ENCODE assay signal across 1 cellular context in the genomic region with DNA sequence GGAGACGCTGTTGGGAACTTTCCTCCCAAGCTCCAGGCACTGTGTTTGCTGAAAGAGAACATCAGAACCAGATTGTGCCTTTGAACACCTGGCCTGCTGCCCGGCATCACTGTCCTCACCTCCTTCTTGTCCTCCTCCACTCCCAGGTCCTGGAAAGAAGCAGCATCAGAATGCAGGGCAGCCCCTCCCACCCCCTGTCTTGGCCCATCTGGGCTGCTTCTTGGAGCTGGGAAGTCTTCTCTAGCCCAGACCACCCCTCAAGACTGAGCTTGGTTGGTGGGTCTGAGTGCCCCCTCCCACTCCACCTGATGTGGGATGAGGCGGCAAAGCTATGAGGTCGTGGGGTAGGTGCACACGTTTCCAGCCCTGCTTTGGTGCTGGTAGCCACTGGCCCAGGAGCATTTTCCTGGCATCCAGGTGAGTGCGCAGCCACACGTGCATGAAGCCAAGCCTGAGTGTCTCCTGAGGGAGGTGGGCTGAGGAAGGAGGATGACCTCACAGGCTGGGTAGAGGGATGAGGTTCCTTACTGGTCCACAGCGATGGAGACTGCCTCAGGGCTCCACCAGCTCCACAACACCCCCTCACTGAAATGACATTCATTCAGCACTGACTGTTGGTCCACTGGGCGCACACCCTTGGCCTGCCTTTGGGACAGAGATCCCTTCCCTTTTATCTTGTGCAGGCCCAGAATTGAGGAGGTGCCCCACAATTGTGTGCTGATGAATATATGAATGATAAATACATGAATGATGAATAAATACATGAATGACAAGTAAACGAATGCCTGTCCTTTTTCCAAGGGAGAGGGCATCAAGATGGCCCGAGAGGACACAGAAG.
A peak's percentile ranks its signal among the peaks of the same experiment; 100 is the strongest.
TF ChIP-seq lines count a peak whose summit lies in the region.

No MANE protein-coding gene starts in this region.

TF ChIP-seq in GM12878, 131 proteins besides CTCF, POLR2A, EP300 and RAD21 (continues in another document):
- TF ChIP-seq NFIC (IDR thresholded peaks at IDR 0.05; ENCODE audit: low read depth, low read length) (no peak), SREBF1 (IDR thresholded peaks at IDR 0.05; ENCODE audit: low read length) (no peak), YBX1 (IDR thresholded peaks at IDR 0.05) (no peak), ATF7 (IDR thresholded peaks at IDR 0.05; ENCODE audit: low read depth) (0 out of 2 replicates have a peak, but pooled peaks have one; percentile 8), BACH1 (IDR thresholded peaks at IDR 0.05; ENCODE audit: borderline replicate concordance) (peak; percentile 69; the same call in 1 of the 2 replicates), HDAC6 (IDR thresholded peaks at IDR 0.05; ENCODE audit: unreplicated experiment) (no peak), ZNF24 (IDR thresholded peaks at IDR 0.05) (0 out of 2 replicates have a peak, but pooled peaks have one; percentile 14), SMARCA5 (IDR thresholded peaks at IDR 0.05) (no peak), GABPA (IDR thresholded peaks at IDR 0.05; ENCODE audit: low read depth) (no peak), LARP7 (IDR thresholded peaks at IDR 0.05) (0 out of 2 replicates have a peak, but pooled peaks have one; percentile 11), CHD2 (IDR thresholded peaks at IDR 0.05; ENCODE audit: borderline replicate concordance, low read depth, low read length) (no peak), ESRRA (IDR thresholded peaks at IDR 0.05; ENCODE audit: low read length) (no peak), MTA3 (IDR thresholded peaks at IDR 0.05; ENCODE audit: borderline replicate concordance, low read length) (no peak), NBN (IDR thresholded peaks at IDR 0.05) (no peak), POLR2AphosphoS5 (IDR thresholded peaks at IDR 0.05; ENCODE audit: low read length) (peak; percentile 46; the same call in 1 of the 2 replicates), IKZF2 (IDR thresholded peaks at IDR 0.05) (no peak), CBX5 (IDR thresholded peaks at IDR 0.05; ENCODE audit: low read depth) (no peak), MEF2B (IDR thresholded peaks at IDR 0.05; ENCODE audit: partially characterized antibody, poor library complexity, severe bottlenecking) (no peak), ZZZ3 (IDR thresholded peaks at IDR 0.05; ENCODE audit: control insufficient read depth, insufficient read length, low read depth) (no peak), TAF1 (IDR thresholded peaks at IDR 0.05; ENCODE audit: borderline replicate concordance, low read depth, low read length) (no peak), ASH2L (IDR thresholded peaks at IDR 0.05; ENCODE audit: borderline replicate concordance, low read depth) (no peak), SMAD5 (IDR thresholded peaks at IDR 0.05; ENCODE audit: low read depth) (peak; percentile 23; the same call in 1 of the 2 replicates), WRNIP1 (IDR thresholded peaks at IDR 0.05; ENCODE audit: borderline replicate concordance, low read depth, low read length) (0 out of 2 replicates have a peak, but pooled peaks have one; percentile 60), POU2F2 (IDR thresholded peaks at IDR 0.05; ENCODE audit: borderline replicate concordance, low read depth, low read length) (no peak; the same call in 1 of the 3 replicates), TARDBP (IDR thresholded peaks at IDR 0.05; ENCODE audit: borderline replicate concordance) (no peak), EGR1 (IDR thresholded peaks at IDR 0.05; ENCODE audit: borderline replicate concordance in 1 of 2, low read depth in 2 of 2, low read length in 2 of 2) (no peak), MXI1 (IDR thresholded peaks at IDR 0.05; ENCODE audit: low read depth, low read length) (0 out of 2 replicates have a peak, but pooled peaks have one; percentile 22), NR2C1 (IDR thresholded peaks at IDR 0.05) (no peak), NR2F1 (conservative IDR thresholded peaks at IDR 0.05) (no peak), BMI1 (IDR thresholded peaks at IDR 0.05; ENCODE audit: borderline replicate concordance) (no peak), SMAD1 (IDR thresholded peaks at IDR 0.05; ENCODE audit: low read depth, partially characterized antibody) (peak; percentile 27)
- TF ChIP-seq, protein P1, sequence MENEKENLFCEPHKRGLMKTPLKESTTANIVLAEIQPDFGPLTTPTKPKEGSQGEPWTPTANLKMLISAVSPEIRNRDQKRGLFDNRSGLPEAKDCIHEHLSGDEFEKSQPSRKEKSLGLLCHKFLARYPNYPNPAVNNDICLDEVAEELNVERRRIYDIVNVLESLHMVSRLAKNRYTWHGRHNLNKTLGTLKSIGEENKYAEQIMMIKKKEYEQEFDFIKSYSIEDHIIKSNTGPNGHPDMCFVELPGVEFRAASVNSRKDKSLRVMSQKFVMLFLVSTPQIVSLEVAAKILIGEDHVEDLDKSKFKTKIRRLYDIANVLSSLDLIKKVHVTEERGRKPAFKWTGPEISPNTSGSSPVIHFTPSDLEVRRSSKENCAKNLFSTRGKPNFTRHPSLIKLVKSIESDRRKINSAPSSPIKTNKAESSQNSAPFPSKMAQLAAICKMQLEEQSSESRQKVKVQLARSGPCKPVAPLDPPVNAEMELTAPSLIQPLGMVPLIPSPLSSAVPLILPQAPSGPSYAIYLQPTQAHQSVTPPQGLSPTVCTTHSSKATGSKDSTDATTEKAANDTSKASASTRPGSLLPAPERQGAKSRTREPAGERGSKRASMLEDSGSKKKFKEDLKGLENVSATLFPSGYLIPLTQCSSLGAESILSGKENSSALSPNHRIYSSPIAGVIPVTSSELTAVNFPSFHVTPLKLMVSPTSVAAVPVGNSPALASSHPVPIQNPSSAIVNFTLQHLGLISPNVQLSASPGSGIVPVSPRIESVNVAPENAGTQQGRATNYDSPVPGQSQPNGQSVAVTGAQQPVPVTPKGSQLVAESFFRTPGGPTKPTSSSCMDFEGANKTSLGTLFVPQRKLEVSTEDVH (IDR thresholded peaks at IDR 0.05; ENCODE audit: low read depth, partially characterized antibody), result no peak
- TF ChIP-seq, protein P2, sequence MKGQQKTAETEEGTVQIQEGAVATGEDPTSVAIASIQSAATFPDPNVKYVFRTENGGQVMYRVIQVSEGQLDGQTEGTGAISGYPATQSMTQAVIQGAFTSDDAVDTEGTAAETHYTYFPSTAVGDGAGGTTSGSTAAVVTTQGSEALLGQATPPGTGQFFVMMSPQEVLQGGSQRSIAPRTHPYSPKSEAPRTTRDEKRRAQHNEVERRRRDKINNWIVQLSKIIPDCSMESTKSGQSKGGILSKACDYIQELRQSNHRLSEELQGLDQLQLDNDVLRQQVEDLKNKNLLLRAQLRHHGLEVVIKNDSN (IDR thresholded peaks at IDR 0.05; ENCODE audit: borderline replicate concordance, extremely low read length, insufficient read depth, low read depth, low read length), result no peak
- TF ChIP-seq, protein P3, sequence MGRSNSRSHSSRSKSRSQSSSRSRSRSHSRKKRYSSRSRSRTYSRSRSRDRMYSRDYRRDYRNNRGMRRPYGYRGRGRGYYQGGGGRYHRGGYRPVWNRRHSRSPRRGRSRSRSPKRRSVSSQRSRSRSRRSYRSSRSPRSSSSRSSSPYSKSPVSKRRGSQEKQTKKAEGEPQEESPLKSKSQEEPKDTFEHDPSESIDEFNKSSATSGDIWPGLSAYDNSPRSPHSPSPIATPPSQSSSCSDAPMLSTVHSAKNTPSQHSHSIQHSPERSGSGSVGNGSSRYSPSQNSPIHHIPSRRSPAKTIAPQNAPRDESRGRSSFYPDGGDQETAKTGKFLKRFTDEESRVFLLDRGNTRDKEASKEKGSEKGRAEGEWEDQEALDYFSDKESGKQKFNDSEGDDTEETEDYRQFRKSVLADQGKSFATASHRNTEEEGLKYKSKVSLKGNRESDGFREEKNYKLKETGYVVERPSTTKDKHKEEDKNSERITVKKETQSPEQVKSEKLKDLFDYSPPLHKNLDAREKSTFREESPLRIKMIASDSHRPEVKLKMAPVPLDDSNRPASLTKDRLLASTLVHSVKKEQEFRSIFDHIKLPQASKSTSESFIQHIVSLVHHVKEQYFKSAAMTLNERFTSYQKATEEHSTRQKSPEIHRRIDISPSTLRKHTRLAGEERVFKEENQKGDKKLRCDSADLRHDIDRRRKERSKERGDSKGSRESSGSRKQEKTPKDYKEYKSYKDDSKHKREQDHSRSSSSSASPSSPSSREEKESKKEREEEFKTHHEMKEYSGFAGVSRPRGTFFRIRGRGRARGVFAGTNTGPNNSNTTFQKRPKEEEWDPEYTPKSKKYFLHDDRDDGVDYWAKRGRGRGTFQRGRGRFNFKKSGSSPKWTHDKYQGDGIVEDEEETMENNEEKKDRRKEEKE (IDR thresholded peaks at IDR 0.05), result no peak
- TF ChIP-seq, protein P4, sequence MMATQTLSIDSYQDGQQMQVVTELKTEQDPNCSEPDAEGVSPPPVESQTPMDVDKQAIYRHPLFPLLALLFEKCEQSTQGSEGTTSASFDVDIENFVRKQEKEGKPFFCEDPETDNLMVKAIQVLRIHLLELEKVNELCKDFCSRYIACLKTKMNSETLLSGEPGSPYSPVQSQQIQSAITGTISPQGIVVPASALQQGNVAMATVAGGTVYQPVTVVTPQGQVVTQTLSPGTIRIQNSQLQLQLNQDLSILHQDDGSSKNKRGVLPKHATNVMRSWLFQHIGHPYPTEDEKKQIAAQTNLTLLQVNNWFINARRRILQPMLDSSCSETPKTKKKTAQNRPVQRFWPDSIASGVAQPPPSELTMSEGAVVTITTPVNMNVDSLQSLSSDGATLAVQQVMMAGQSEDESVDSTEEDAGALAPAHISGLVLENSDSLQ (IDR thresholded peaks at IDR 0.05), result no peak
- TF ChIP-seq, protein P5, sequence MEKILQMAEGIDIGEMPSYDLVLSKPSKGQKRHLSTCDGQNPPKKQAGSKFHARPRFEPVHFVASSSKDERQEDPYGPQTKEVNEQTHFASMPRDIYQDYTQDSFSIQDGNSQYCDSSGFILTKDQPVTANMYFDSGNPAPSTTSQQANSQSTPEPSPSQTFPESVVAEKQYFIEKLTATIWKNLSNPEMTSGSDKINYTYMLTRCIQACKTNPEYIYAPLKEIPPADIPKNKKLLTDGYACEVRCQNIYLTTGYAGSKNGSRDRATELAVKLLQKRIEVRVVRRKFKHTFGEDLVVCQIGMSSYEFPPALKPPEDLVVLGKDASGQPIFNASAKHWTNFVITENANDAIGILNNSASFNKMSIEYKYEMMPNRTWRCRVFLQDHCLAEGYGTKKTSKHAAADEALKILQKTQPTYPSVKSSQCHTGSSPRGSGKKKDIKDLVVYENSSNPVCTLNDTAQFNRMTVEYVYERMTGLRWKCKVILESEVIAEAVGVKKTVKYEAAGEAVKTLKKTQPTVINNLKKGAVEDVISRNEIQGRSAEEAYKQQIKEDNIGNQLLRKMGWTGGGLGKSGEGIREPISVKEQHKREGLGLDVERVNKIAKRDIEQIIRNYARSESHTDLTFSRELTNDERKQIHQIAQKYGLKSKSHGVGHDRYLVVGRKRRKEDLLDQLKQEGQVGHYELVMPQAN (conservative IDR thresholded peaks at IDR 0.05), result no peak
- TF ChIP-seq, protein P6, sequence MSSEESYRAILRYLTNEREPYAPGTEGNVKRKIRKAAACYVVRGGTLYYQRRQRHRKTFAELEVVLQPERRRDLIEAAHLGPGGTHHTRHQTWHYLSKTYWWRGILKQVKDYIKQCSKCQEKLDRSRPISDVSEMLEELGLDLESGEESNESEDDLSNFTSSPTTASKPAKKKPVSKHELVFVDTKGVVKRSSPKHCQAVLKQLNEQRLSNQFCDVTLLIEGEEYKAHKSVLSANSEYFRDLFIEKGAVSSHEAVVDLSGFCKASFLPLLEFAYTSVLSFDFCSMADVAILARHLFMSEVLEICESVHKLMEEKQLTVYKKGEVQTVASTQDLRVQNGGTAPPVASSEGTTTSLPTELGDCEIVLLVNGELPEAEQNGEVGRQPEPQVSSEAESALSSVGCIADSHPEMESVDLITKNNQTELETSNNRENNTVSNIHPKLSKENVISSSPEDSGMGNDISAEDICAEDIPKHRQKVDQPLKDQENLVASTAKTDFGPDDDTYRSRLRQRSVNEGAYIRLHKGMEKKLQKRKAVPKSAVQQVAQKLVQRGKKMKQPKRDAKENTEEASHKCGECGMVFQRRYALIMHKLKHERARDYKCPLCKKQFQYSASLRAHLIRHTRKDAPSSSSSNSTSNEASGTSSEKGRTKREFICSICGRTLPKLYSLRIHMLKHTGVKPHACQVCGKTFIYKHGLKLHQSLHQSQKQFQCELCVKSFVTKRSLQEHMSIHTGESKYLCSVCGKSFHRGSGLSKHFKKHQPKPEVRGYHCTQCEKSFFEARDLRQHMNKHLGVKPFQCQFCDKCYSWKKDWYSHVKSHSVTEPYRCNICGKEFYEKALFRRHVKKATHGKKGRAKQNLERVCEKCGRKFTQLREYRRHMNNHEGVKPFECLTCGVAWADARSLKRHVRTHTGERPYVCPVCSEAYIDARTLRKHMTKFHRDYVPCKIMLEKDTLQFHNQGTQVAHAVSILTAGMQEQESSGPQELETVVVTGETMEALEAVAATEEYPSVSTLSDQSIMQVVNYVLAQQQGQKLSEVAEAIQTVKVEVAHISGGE (CRISPR knock-in tag; IDR thresholded peaks at IDR 0.05), result no peak
- TF ChIP-seq, protein P7, sequence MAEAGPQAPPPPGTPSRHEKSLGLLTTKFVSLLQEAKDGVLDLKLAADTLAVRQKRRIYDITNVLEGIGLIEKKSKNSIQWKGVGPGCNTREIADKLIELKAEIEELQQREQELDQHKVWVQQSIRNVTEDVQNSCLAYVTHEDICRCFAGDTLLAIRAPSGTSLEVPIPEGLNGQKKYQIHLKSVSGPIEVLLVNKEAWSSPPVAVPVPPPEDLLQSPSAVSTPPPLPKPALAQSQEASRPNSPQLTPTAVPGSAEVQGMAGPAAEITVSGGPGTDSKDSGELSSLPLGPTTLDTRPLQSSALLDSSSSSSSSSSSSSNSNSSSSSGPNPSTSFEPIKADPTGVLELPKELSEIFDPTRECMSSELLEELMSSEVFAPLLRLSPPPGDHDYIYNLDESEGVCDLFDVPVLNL (IDR thresholded peaks at IDR 0.05; ENCODE audit: low read depth, low read length), result no peak
